ENCODE assay signal across 17 cellular contexts in the genomic region with DNA sequence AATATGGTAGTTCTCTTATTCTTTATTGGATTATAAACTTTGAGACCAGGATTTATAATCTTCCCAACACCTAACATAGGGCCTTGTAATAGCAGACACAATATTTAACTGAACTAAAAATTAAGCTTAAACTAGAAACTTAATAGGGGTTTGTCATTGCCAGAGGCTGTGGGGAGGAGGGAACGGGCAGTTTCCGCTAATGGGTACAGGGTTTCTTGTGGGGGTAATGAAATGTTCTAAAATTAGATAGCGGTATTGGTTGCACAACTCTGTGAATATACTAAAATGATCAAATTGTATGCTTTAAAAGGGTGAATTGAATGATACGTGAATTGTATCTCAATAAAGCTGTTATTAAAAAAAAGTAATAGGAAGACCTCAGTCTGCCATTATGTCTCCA.
"Had no signal": no experiment of that assay in that cellular context is flagged by ENCODE, and none has a peak within 500 bp of the region (broad histone marks: within the 10 kb centered on the region; RNA-seq: fewer than 3 reads in every experiment).

No MANE protein-coding gene starts in this region.

- ATAC-seq: activated T-cell treated with anti-CD3 and anti-CD28 coated beads, Interleukin-2, amount 50 U/mL, for 72 hours; body of pancreas; left ventricle myocardium superior; right lobe of liver; stimulated activated naive CD8-positive, alpha-beta T cell treated with anti-CD3 and anti-CD28 coated beads, Interleukin-15, amount 100 ng/mL, for 72 hours had no signal

- H3K27me3 ChIP-seq: body of pancreas, right lobe of liver, suprapubic skin, upper lobe of left lung had no signal

- H3K27ac Mint-ChIP-seq: activated naive CD8-positive, alpha-beta T cell treated with anti-CD3 and anti-CD28 coated beads, Interleukin-2, amount 10 ng/mL, durations not matched to agents 7 days and 5 days; activated T-cell treated with anti-CD3 and anti-CD28 coated beads, Interleukin-2, amount 50 U/mL, for 72 hours; stimulated activated naive CD8-positive, alpha-beta T cell treated with anti-CD3 and anti-CD28 coated beads, Interleukin-15, amount 100 ng/mL, for 72 hours had no signal

- H3K4me1 Mint-ChIP-seq: activated naive CD8-positive, alpha-beta T cell treated with anti-CD3 and anti-CD28 coated beads, Interleukin-2, amount 10 ng/mL, durations not matched to agents 7 days and 5 days had no signal

- H3K27ac ChIP-seq: body of pancreas, suprapubic skin, upper lobe of left lung, WERI-Rb-1 had no signal

- H3K4me3 Mint-ChIP-seq: activated naive CD8-positive, alpha-beta T cell treated with anti-CD3 and anti-CD28 coated beads, Interleukin-2, amount 10 ng/mL, durations not matched to agents 7 days and 5 days; activated T-cell treated with anti-CD3 and anti-CD28 coated beads, Interleukin-2, amount 50 U/mL, for 72 hours; stimulated activated naive CD8-positive, alpha-beta T cell treated with anti-CD3 and anti-CD28 coated beads, Interleukin-15, amount 100 ng/mL, for 72 hours had no signal

- H3K4me3 ChIP-seq: body of pancreas, right lobe of liver, smooth muscle cell, suprapubic skin, upper lobe of left lung had no signal

- H3K36me3 ChIP-seq: right lobe of liver, suprapubic skin, WERI-Rb-1 had no signal

- DNase-seq: activated CD4-positive, alpha-beta T cell treated with anti-CD3 and anti-CD28 coated beads for 1 hour; activated naive CD8-positive, alpha-beta T cell treated with anti-CD3 and anti-CD28 coated beads, Interleukin-2, amount 10 ng/mL, durations not matched to agents 7 days and 5 days; activated T-cell treated with anti-CD3 and anti-CD28 coated beads, Interleukin-2, amount 50 U/mL, for 72 hours; amygdala; body of pancreas; caudate nucleus; erythroblast; head of caudate nucleus; left ventricle myocardium superior; right lobe of liver; stimulated activated CD4-positive, alpha-beta T cell treated with anti-CD3 and anti-CD28 coated beads, Interleukin-4, amount 100 ng/mL, for 1 hour; stimulated activated naive CD8-positive, alpha-beta T cell treated with anti-CD3 and anti-CD28 coated beads, Interleukin-15, amount 100 ng/mL, for 72 hours; T-helper 2 cell; upper lobe of left lung; WERI-Rb-1 had no signal

- H3K4me2 ChIP-seq: smooth muscle cell had no signal

- H3K27me3 Mint-ChIP-seq: activated naive CD8-positive, alpha-beta T cell treated with anti-CD3 and anti-CD28 coated beads, Interleukin-2, amount 10 ng/mL, durations not matched to agents 7 days and 5 days; stimulated activated naive CD8-positive, alpha-beta T cell treated with anti-CD3 and anti-CD28 coated beads, Interleukin-15, amount 100 ng/mL, for 72 hours had no signal

- H3K9me3 Mint-ChIP-seq: activated naive CD8-positive, alpha-beta T cell treated with anti-CD3 and anti-CD28 coated beads, Interleukin-2, amount 10 ng/mL, durations not matched to agents 7 days and 5 days; activated T-cell treated with anti-CD3 and anti-CD28 coated beads, Interleukin-2, amount 50 U/mL, for 72 hours; stimulated activated naive CD8-positive, alpha-beta T cell treated with anti-CD3 and anti-CD28 coated beads, Interleukin-15, amount 100 ng/mL, for 72 hours had no signal

- H3K9me3 ChIP-seq: body of pancreas, right lobe of liver, suprapubic skin, upper lobe of left lung had no signal
